1 cellular context compared by ENCODE assay signal in genomic region chr14:20683125-20683895, GRCh38.
TF ChIP-seq lines count a peak whose summit lies in the region.

No MANE protein-coding gene starts in this region.

TF ChIP-seq in HepG2, 621 proteins besides CTCF, POLR2A, EP300 and RAD21 (continued from another document and continues in another):
- TF ChIP-seq, protein P1, sequence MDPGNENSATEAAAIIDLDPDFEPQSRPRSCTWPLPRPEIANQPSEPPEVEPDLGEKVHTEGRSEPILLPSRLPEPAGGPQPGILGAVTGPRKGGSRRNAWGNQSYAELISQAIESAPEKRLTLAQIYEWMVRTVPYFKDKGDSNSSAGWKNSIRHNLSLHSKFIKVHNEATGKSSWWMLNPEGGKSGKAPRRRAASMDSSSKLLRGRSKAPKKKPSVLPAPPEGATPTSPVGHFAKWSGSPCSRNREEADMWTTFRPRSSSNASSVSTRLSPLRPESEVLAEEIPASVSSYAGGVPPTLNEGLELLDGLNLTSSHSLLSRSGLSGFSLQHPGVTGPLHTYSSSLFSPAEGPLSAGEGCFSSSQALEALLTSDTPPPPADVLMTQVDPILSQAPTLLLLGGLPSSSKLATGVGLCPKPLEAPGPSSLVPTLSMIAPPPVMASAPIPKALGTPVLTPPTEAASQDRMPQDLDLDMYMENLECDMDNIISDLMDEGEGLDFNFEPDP (CRISPR knock-in tag; conservative IDR thresholded peaks at IDR 0.05): no peak
- TF ChIP-seq TBX3 (IDR thresholded peaks at IDR 0.05; ENCODE audit: borderline replicate concordance) (no peak), HNRNPLL (IDR thresholded peaks at IDR 0.05; ENCODE audit: low read depth, low read length, poor library complexity, severe bottlenecking) (no peak), TCF12 (IDR thresholded peaks at IDR 0.05) (no peak), TCF12 (CRISPR knock-in tag; IDR thresholded peaks at IDR 0.05) (no peak; the same call in 1 of the 2 replicates), SIN3B (IDR thresholded peaks at IDR 0.05; ENCODE audit: low read length) (no peak; the same call in 1 of the 2 replicates), NFATC3 (CRISPR knock-in tag; IDR thresholded peaks at IDR 0.05) (no peak), NR2C2 (CRISPR knock-in tag; IDR thresholded peaks at IDR 0.05; ENCODE audit: borderline replicate concordance) (no peak), ZMYM2 (CRISPR knock-in tag; IDR thresholded peaks at IDR 0.05) (no peak; the same call in 1 of the 2 replicates), JUN (CRISPR knock-in tag; IDR thresholded peaks at IDR 0.05) (peak; percentile 39; the same call in 1 of the 2 replicates), ZNF761 (CRISPR knock-in tag; conservative IDR thresholded peaks at IDR 0.05) (no peak), FOXA3 (CRISPR knock-in tag; IDR thresholded peaks at IDR 0.05) (peak; percentile 67; the same call in 1 of the 2 replicates), ZNF180 (CRISPR knock-in tag; IDR thresholded peaks at IDR 0.05; ENCODE audit: borderline replicate concordance, low read depth) (peak; percentile 86; the same call in 1 of the 2 replicates), IRX3 (CRISPR knock-in tag; IDR thresholded peaks at IDR 0.05; ENCODE audit: borderline replicate concordance, low read depth) (0 out of 2 replicates have a peak, but pooled peaks have one; percentile 14), ZNF101 (CRISPR knock-in tag; IDR thresholded peaks at IDR 0.05; ENCODE audit: borderline replicate concordance, low read depth) (no peak), SIX1 (CRISPR knock-in tag; IDR thresholded peaks at IDR 0.05; ENCODE audit: borderline replicate concordance) (peak; percentile 27), CEBPZ (IDR thresholded peaks at IDR 0.05; ENCODE audit: low read length) (no peak), FOSL1 (CRISPR knock-in tag; IDR thresholded peaks at IDR 0.05; ENCODE audit: borderline replicate concordance) (no peak), ZNF703 (CRISPR knock-in tag; IDR thresholded peaks at IDR 0.05; ENCODE audit: borderline replicate concordance) (no peak), SAP130 (CRISPR knock-in tag; IDR thresholded peaks at IDR 0.05; ENCODE audit: low read depth) (peak; percentile 61), NCOR1 (IDR thresholded peaks at IDR 0.05; ENCODE audit: borderline replicate concordance, low read length) (no peak), ZHX2 (IDR thresholded peaks at IDR 0.05; ENCODE audit: low read depth) (no peak), ZHX2 (CRISPR knock-in tag; IDR thresholded peaks at IDR 0.05; ENCODE audit: borderline replicate concordance) (no peak), ETV6 (CRISPR knock-in tag; conservative IDR thresholded peaks at IDR 0.05) (no peak), ZNF549 (CRISPR knock-in tag; IDR thresholded peaks at IDR 0.05) (0 out of 2 replicates have a peak, but pooled peaks have one; percentile 63), CENPBD1 (CRISPR knock-in tag; IDR thresholded peaks at IDR 0.05; ENCODE audit: borderline replicate concordance, low read depth) (no peak), ZNF619 (CRISPR knock-in tag; IDR thresholded peaks at IDR 0.05) (no peak), ZNF577 (CRISPR knock-in tag; IDR thresholded peaks at IDR 0.05; ENCODE audit: borderline replicate concordance, low read depth) (no peak), NFYC (CRISPR knock-in tag; IDR thresholded peaks at IDR 0.05) (0 out of 2 replicates have a peak, but pooled peaks have one; percentile 31)
- TF ChIP-seq, protein P2, sequence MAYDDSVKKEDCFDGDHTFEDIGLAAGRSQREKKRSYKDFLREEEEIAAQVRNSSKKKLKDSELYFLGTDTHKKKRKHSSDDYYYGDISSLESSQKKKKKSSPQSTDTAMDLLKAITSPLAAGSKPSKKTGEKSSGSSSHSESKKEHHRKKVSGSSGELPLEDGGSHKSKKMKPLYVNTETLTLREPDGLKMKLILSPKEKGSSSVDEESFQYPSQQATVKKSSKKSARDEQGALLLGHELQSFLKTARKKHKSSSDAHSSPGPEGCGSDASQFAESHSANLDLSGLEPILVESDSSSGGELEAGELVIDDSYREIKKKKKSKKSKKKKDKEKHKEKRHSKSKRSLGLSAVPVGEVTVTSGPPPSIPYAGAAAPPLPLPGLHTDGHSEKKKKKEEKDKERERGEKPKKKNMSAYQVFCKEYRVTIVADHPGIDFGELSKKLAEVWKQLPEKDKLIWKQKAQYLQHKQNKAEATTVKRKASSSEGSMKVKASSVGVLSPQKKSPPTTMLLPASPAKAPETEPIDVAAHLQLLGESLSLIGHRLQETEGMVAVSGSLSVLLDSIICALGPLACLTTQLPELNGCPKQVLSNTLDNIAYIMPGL (CRISPR knock-in tag; IDR thresholded peaks at IDR 0.05; ENCODE audit: borderline replicate concordance in 1 of 2, low read depth in 1 of 2): peak; percentile 98
- TF ChIP-seq, protein P3, sequence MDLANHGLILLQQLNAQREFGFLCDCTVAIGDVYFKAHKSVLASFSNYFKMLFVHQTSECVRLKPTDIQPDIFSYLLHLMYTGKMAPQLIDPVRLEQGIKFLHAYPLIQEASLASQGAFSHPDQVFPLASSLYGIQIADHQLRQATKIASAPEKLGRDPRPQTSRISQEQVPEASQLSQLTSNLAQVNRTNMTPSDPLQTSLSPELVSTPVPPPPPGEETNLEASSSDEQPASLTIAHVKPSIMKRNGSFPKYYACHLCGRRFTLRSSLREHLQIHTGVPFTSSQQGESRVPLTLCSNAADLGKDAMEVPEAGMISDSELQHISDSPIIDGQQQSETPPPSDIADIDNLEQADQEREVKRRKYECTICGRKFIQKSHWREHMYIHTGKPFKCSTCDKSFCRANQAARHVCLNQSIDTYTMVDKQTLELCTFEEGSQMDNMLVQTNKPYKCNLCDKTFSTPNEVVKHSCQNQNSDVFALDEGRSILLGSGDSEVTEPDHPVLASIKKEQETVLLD (CRISPR knock-in tag; IDR thresholded peaks at IDR 0.05; ENCODE audit: low read depth): peak; percentile 29; the same call in 1 of the 2 replicates
- TF ChIP-seq, protein P4, sequence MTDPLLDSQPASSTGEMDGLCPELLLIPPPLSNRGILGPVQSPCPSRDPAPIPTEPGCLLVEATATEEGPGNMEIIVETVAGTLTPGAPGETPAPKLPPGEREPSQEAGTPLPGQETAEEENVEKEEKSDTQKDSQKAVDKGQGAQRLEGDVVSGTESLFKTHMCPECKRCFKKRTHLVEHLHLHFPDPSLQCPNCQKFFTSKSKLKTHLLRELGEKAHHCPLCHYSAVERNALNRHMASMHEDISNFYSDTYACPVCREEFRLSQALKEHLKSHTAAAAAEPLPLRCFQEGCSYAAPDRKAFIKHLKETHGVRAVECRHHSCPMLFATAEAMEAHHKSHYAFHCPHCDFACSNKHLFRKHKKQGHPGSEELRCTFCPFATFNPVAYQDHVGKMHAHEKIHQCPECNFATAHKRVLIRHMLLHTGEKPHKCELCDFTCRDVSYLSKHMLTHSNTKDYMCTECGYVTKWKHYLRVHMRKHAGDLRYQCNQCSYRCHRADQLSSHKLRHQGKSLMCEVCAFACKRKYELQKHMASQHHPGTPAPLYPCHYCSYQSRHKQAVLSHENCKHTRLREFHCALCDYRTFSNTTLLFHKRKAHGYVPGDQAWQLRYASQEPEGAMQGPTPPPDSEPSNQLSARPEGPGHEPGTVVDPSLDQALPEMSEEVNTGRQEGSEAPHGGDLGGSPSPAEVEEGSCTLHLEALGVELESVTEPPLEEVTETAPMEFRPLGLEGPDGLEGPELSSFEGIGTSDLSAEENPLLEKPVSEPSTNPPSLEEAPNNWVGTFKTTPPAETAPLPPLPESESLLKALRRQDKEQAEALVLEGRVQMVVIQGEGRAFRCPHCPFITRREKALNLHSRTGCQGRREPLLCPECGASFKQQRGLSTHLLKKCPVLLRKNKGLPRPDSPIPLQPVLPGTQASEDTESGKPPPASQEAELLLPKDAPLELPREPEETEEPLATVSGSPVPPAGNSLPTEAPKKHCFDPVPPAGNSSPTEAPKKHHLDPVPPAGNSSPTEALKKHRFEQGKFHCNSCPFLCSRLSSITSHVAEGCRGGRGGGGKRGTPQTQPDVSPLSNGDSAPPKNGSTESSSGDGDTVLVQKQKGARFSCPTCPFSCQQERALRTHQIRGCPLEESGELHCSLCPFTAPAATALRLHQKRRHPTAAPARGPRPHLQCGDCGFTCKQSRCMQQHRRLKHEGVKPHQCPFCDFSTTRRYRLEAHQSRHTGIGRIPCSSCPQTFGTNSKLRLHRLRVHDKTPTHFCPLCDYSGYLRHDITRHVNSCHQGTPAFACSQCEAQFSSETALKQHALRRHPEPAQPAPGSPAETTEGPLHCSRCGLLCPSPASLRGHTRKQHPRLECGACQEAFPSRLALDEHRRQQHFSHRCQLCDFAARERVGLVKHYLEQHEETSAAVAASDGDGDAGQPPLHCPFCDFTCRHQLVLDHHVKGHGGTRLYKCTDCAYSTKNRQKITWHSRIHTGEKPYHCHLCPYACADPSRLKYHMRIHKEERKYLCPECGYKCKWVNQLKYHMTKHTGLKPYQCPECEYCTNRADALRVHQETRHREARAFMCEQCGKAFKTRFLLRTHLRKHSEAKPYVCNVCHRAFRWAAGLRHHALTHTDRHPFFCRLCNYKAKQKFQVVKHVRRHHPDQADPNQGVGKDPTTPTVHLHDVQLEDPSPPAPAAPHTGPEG (CRISPR knock-in tag; IDR thresholded peaks at IDR 0.05): no peak; the same call in 1 of the 2 replicates
- TF ChIP-seq, protein P5, sequence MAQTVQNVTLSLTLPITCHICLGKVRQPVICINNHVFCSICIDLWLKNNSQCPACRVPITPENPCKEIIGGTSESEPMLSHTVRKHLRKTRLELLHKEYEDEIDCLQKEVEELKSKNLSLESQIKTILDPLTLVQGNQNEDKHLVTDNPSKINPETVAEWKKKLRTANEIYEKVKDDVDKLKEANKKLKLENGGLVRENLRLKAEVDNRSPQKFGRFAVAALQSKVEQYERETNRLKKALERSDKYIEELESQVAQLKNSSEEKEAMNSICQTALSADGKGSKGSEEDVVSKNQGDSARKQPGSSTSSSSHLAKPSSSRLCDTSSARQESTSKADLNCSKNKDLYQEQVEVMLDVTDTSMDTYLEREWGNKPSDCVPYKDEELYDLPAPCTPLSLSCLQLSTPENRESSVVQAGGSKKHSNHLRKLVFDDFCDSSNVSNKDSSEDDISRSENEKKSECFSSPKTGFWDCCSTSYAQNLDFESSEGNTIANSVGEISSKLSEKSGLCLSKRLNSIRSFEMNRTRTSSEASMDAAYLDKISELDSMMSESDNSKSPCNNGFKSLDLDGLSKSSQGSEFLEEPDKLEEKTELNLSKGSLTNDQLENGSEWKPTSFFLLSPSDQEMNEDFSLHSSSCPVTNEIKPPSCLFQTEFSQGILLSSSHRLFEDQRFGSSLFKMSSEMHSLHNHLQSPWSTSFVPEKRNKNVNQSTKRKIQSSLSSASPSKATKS (CRISPR knock-in tag; IDR thresholded peaks at IDR 0.05): peak; percentile 35; the same call in 1 of the 2 replicates
